In genomic region chr5:114174131-114174530, GRCh38 we compare ENCODE assay signal across 20 cellular contexts.
DNase-seq lines count a peak whose midpoint lies in the region; ATAC-seq, FAIRE-seq and TF ChIP-seq lines count a peak whose summit lies in the region.
"Had no signal": no experiment of that assay in that cellular context is flagged by ENCODE, and none has a peak within 500 bp of the region (broad histone marks: within the 10 kb centered on the region; RNA-seq: fewer than 3 reads in every experiment).

No MANE protein-coding gene starts in this region.

- H3K14ac ChIP-seq in trophoblast cell (ENCODE audit: low read length) = no peak overlapping the region

- no peak overlapping the region for H4K91ac ChIP-seq in trophoblast cell (ENCODE audit: low read depth, low read length)

- TF ChIP-seq POLR2A in GM12892 (IDR thresholded peaks at IDR 0.05; ENCODE audit: low read depth, low read length) = no peak

- H3K4ac ChIP-seq in trophoblast cell (ENCODE audit: low read depth, low read length) = no peak overlapping the region

- H4K8ac ChIP-seq in trophoblast cell (ENCODE audit: low read depth, low read length) = no peak overlapping the region

- H3K9me3 Mint-ChIP-seq in endothelial cell (ENCODE audit: unreplicated experiment) = no peaks in the 10 kb centered on the region
- peaks cover 9 to 13% of the 10 kb centered on the region in 2 donors for H3K9me3 Mint-ChIP-seq in effector memory CD8-positive, alpha-beta T cell

- H3K4me2 ChIP-seq in osteoblast (ENCODE audit: insufficient read depth, low read length) (no peak overlapping the region), trophoblast cell (ENCODE audit: low read length) (no peak overlapping the region)
- H3K4me2 ChIP-seq: BLaER1, GM23338 had no signal

- TF ChIP-seq CTCF in choroid plexus epithelial cell (conservative IDR thresholded peaks at IDR 0.05; ENCODE audit: low read depth, low read length) (no peak), osteoblast (IDR thresholded peaks at IDR 0.05; ENCODE audit: extremely low read depth, low read depth, low read length) (no peak), endothelial cell (IDR thresholded peaks at IDR 0.05; ENCODE audit: unreplicated experiment) (no peak)

- ATAC-seq in effector memory CD8-positive, alpha-beta T cell (replicated peaks) = no peak
- ATAC-seq: GM23338 had no signal

- H3K4me1 ChIP-seq in SJSA1 (replicated peaks) (peaks cover 32% of the 10 kb centered on the region), osteoblast (ENCODE audit: insufficient read depth, low read length) (no peaks in the 10 kb centered on the region), trophoblast cell (ENCODE audit: control insufficient read depth in 1 of 2, insufficient read depth in 2 of 2, low read length in 2 of 2) (no peaks in the 10 kb centered on the region)
- H3K4me1 ChIP-seq: BLaER1 had no signal

- no peak overlapping the region for H3K9ac ChIP-seq in trophoblast cell (ENCODE audit: low read length)
- H3K9ac ChIP-seq: BLaER1 had no signal

- H3K79me1 ChIP-seq in trophoblast cell (ENCODE audit: low read length) = no peaks in the 10 kb centered on the region

- H3K4me1 Mint-ChIP-seq in endothelial cell (ENCODE audit: unreplicated experiment) = no peaks in the 10 kb centered on the region
- H3K4me1 Mint-ChIP-seq in effector memory CD8-positive, alpha-beta T cell (ENCODE audit: low read depth in 2 of 2) = no peaks in the 10 kb centered on the region
- H3K4me1 Mint-ChIP-seq: CD14-positive monocyte; CD4-positive, alpha-beta memory T cell had no signal

- H2AFZ ChIP-seq in osteoblast (ENCODE audit: low read length) = no peak overlapping the region
- H2AFZ ChIP-seq in trophoblast cell (ENCODE audit: insufficient read depth, low read length, poor library complexity) = no peak overlapping the region
- H2AFZ ChIP-seq: GM23338 had no signal

- no peak overlapping the region for H2BK12ac ChIP-seq in trophoblast cell (ENCODE audit: low read length)

- WGBS in trophoblast cell (ENCODE audit: extremely low coverage, insufficient coverage, insufficient read length) = no CpG with 5 or more reads among the region's 2 CpGs

- no peak overlapping the region for H3K4me3 Mint-ChIP-seq in endothelial cell (ENCODE audit: unreplicated experiment)
- no peak overlapping the region for H3K4me3 Mint-ChIP-seq in effector memory CD8-positive, alpha-beta T cell
- H3K4me3 Mint-ChIP-seq: CD14-positive monocyte; CD4-positive, alpha-beta memory T cell; GM23338 had no signal

- H3K27me3 ChIP-seq in SJSA1 (replicated peaks) (no peaks in the 10 kb centered on the region), osteoblast (ENCODE audit: insufficient read depth, low read length) (no peaks in the 10 kb centered on the region), trophoblast cell (ENCODE audit: insufficient read depth, low read length) (no peaks in the 10 kb centered on the region)
- H3K27me3 ChIP-seq: BLaER1 had no signal

- H3K27ac Mint-ChIP-seq in endothelial cell (ENCODE audit: unreplicated experiment) = no peak overlapping the region
- no peak overlapping the region for H3K27ac Mint-ChIP-seq in effector memory CD8-positive, alpha-beta T cell
- H3K27ac Mint-ChIP-seq: CD14-positive monocyte; CD4-positive, alpha-beta memory T cell; GM23338 had no signal

- no peak for FAIRE-seq in GM12892 (lab: Jason Lieb, UNC)
- FAIRE-seq: H54, HTR-8/SVneo had no signal

- H3K36me3 Mint-ChIP-seq in endothelial cell (ENCODE audit: low read depth, unreplicated experiment) = peaks cover 3% of the 10 kb centered on the region
- no peaks in the 10 kb centered on the region for H3K36me3 Mint-ChIP-seq in effector memory CD8-positive, alpha-beta T cell (ENCODE audit: insufficient read depth)
- H3K36me3 Mint-ChIP-seq: CD14-positive monocyte; CD4-positive, alpha-beta memory T cell had no signal

- no peak overlapping the region for H3K18ac ChIP-seq in trophoblast cell (ENCODE audit: low read length)

- H3K27ac ChIP-seq in SJSA1 = peak overlapping the region; percentile 83; the same call in 1 of the 2 replicates
- no peak overlapping the region for H3K27ac ChIP-seq in osteoblast (ENCODE audit: low read depth, low read length)
- H3K27ac ChIP-seq in trophoblast cell (ENCODE audit: low read depth, low read length) = no peak overlapping the region
- H3K27ac ChIP-seq: BLaER1 had no signal

- H2AK5ac ChIP-seq in trophoblast cell (ENCODE audit: low read length) = no peak overlapping the region

- no peak overlapping the region for H3K23ac ChIP-seq in trophoblast cell (ENCODE audit: low read length)

- H2BK120ac ChIP-seq in trophoblast cell (ENCODE audit: insufficient read depth, low read length, poor library complexity) = no peak overlapping the region

- H3K36me3 ChIP-seq in SJSA1 (no peaks in the 10 kb centered on the region), osteoblast (ENCODE audit: insufficient read depth, low read length) (no peaks in the 10 kb centered on the region), trophoblast cell (ENCODE audit: control insufficient read depth in 1 of 2, insufficient read depth in 2 of 2, low read length in 2 of 2) (no peaks in the 10 kb centered on the region)
- H3K36me3 ChIP-seq: BLaER1 had no signal

- H4K20me1 ChIP-seq in osteoblast (ENCODE audit: insufficient read depth, low read length) = no peaks in the 10 kb centered on the region
- H4K20me1 ChIP-seq: BLaER1 had no signal

- no peak overlapping the region for H4K12ac ChIP-seq in trophoblast cell (ENCODE audit: low read depth, low read length)

- H3K9me3 ChIP-seq in SJSA1 (replicated peaks) (peaks cover 5% of the 10 kb centered on the region), osteoblast (ENCODE audit: low read depth, low read length) (peaks cover 2% of the 10 kb centered on the region), trophoblast cell (ENCODE audit: insufficient read depth, low read depth, low read length) (no peaks in the 10 kb centered on the region)

- H3K27me3 Mint-ChIP-seq in endothelial cell (ENCODE audit: unreplicated experiment) = no peaks in the 10 kb centered on the region
- H3K27me3 Mint-ChIP-seq in effector memory CD8-positive, alpha-beta T cell = no peaks in the 10 kb centered on the region
- H3K27me3 Mint-ChIP-seq: CD4-positive, alpha-beta memory T cell had no signal

- peak; percentile 23 for DNase-seq in ELR (ENCODE audit: low read depth)
- DNase-seq in SJSA1 (ENCODE audit: low read depth in 1 of 2, low spot score in 2 of 2) = no peak
- peak; percentile 31 for DNase-seq in choroid plexus epithelial cell (ENCODE audit: low read depth)
- DNase-seq in osteoblast (ENCODE audit: insufficient read length, low spot score, missing footprints) = peak; percentile 79
- DNase-seq in endothelial cell (ENCODE audit: low spot score) = no peak
- DNase-seq in trophoblast cell = no peak
- DNase-seq in effector memory CD8-positive, alpha-beta T cell = no peak
- no peak for DNase-seq in GM12892 (ENCODE audit: insufficient read length)
- DNase-seq: 8988T; Calu3; CD4-positive, alpha-beta memory T cell; DMS53; DND-41; GDM1; HCEC 1CT had no signal

- H3K4me3 ChIP-seq in SJSA1 (no peak overlapping the region), choroid plexus epithelial cell (ENCODE audit: low read depth, low read length) (no peak overlapping the region), osteoblast (ENCODE audit: insufficient read depth, low read length) (no peak overlapping the region), trophoblast cell (ENCODE audit: low read depth, low read length) (no peak overlapping the region)
- H3K4me3 ChIP-seq: BLaER1, GM23338 had no signal

- H3K79me2 ChIP-seq in osteoblast (ENCODE audit: insufficient read depth, low read length) (no peaks in the 10 kb centered on the region), trophoblast cell (ENCODE audit: control insufficient read depth, insufficient read depth, low read length, poor library complexity) (no peaks in the 10 kb centered on the region)

- no peak overlapping the region for H2BK5ac ChIP-seq in trophoblast cell (ENCODE audit: low read depth, low read length, poor library complexity)

Comparison
In these comparisons a context has a peak if more than half of its experiments do, and no peak if none do; other contexts are left out.
1. DNase-seq: peak in ELR (single experiment), choroid plexus epithelial cell (single experiment) and osteoblast (single experiment); none in SJSA1 (0 of 2), endothelial cell (single experiment), trophoblast cell (0 of 2), effector memory CD8-positive, alpha-beta T cell (0 of 3) and GM12892 (single experiment).